ENCODE assay signal across 10 cellular contexts in genomic region chr12:32264995-32265394, GRCh38.
DNase-seq lines count a peak whose midpoint lies in the region; ATAC-seq and TF ChIP-seq lines count a peak whose summit lies in the region.
"Had no signal": no experiment of that assay in that cellular context is flagged by ENCODE, and none has a peak within 500 bp of the region (broad histone marks: within the 10 kb centered on the region; RNA-seq: fewer than 3 reads in every experiment).

No MANE protein-coding gene starts in this region.

- H2BK12ac ChIP-seq in H9 (ENCODE audit: insufficient read length, low read depth, low read length), result no peak overlapping the region

- H3K9me3 ChIP-seq in H9 (ENCODE audit: control insufficient read depth, low read depth, low read length) (no peaks in the 10 kb centered on the region), smooth muscle cell (replicated peaks; ENCODE audit: low read depth) (no peaks in the 10 kb centered on the region)
- H3K9me3 ChIP-seq: heart left ventricle had no signal

- H3K27ac Mint-ChIP-seq in H9, result peak overlapping the region in 2 of 3 experiments; percentile 1 to 56; a peak in 3 of 7 replicates
- H3K27ac Mint-ChIP-seq in glutamatergic neuron (ENCODE audit: unreplicated experiment), result peak overlapping the region; percentile 89

- H3K9me3 Mint-ChIP-seq in H9 (no peaks in the 10 kb centered on the region), glutamatergic neuron (ENCODE audit: unreplicated experiment) (peaks cover 22% of the 10 kb centered on the region)
- no peaks in the 10 kb centered on the region for H3K9me3 Mint-ChIP-seq in activated T-cell treated with anti-CD3 and anti-CD28 coated beads, Interleukin-2, amount 50 U/mL, for 4 hours

- H3K14ac ChIP-seq in H9 (ENCODE audit: insufficient read depth, low read length), result no peak overlapping the region

- no peak overlapping the region for H2BK15ac ChIP-seq in H9 (ENCODE audit: low read depth, low read length)

- H4K20me1 ChIP-seq in H9 (ENCODE audit: control insufficient read depth, insufficient read depth, insufficient read length) (no peaks in the 10 kb centered on the region), smooth muscle cell (ENCODE audit: low read depth) (no peaks in the 10 kb centered on the region)

- H3K4ac ChIP-seq in H9 (ENCODE audit: low read depth, low read length), result no peak overlapping the region

- ATAC-seq in activated T-cell treated with anti-CD3 and anti-CD28 coated beads, Interleukin-2, amount 50 U/mL, for 4 hours, result no peak
- no peak for ATAC-seq in GM19035 (IDR thresholded peaks at IDR 0.05; ENCODE audit: unreplicated experiment)

- H3K4me1 Mint-ChIP-seq in H9 (peaks cover 8 to 17% of the 10 kb centered on the region in 2 experiments), glutamatergic neuron (ENCODE audit: low read depth, unreplicated experiment) (peaks cover 45% of the 10 kb centered on the region)
- peaks cover 2% of the 10 kb centered on the region for H3K4me1 Mint-ChIP-seq in activated T-cell treated with anti-CD3 and anti-CD28 coated beads, Interleukin-2, amount 50 U/mL, for 4 hours (ENCODE audit: low read depth)

- no peak overlapping the region for H3T11ph ChIP-seq in H9 (ENCODE audit: low read length)

- no peaks in the 10 kb centered on the region for H3K27me3 ChIP-seq in GM06990 (replicated peaks; ENCODE audit: control insufficient read depth, insufficient read depth, low read length)
- H3K27me3 ChIP-seq in H9 (ENCODE audit: insufficient read depth, low read length), result no peaks in the 10 kb centered on the region
- no peaks in the 10 kb centered on the region for H3K27me3 ChIP-seq in smooth muscle cell (ENCODE audit: low read depth)
- H3K27me3 ChIP-seq: heart left ventricle had no signal

- H3K79me1 ChIP-seq in H9 (ENCODE audit: insufficient read depth, low read depth, low read length, poor library complexity, severe bottlenecking), result no peaks in the 10 kb centered on the region

- WGBS in H9 (ENCODE audit: extremely low coverage, insufficient read length, low lambda C conversion rate), result no CpG with 5 or more reads among the region's 5 CpGs
- 61% methylated on average over 5 of the region's 5 CpGs for WGBS in smooth muscle cell (ENCODE audit: low lambda C conversion rate)

- no peak overlapping the region for H3K23ac ChIP-seq in H9 (ENCODE audit: insufficient read length, low read depth, low read length)

- H3K56ac ChIP-seq in H9 (ENCODE audit: insufficient read length, low read depth, low read length), result no peak overlapping the region

- no peak overlapping the region for H2BK120ac ChIP-seq in H9 (ENCODE audit: low read depth, low read length, poor library complexity, severe bottlenecking)

- H4K91ac ChIP-seq in H9 (ENCODE audit: insufficient read length, low read depth, low read length), result no peak overlapping the region

- H3K27me3 Mint-ChIP-seq in H9 (ENCODE audit: low read depth), result no peaks in the 10 kb centered on the region
- peaks cover 24% of the 10 kb centered on the region for H3K27me3 Mint-ChIP-seq in glutamatergic neuron (ENCODE audit: unreplicated experiment)
- H3K27me3 Mint-ChIP-seq in activated T-cell treated with anti-CD3 and anti-CD28 coated beads, Interleukin-2, amount 50 U/mL, for 4 hours (ENCODE audit: low read depth), result no peaks in the 10 kb centered on the region

- TF ChIP-seq CTCF in GM06990 (IDR thresholded peaks at IDR 0.05; ENCODE audit: insufficient read depth, low read length, poor library complexity, severe bottlenecking) (no peak), H9 (conservative IDR thresholded peaks at IDR 0.05) (no peak), glutamatergic neuron (IDR thresholded peaks at IDR 0.05; ENCODE audit: partially characterized antibody, unreplicated experiment) (no peak), smooth muscle cell (IDR thresholded peaks at IDR 0.05; ENCODE audit: borderline replicate concordance, insufficient read depth, poor library complexity, severe bottlenecking) (no peak)

- H3K4me1 ChIP-seq in H9 (ENCODE audit: insufficient read depth, low read length) (no peaks in the 10 kb centered on the region; the same call in 1 of the 2 replicates), smooth muscle cell (ENCODE audit: low read depth) (no peaks in the 10 kb centered on the region)

- H3F3A ChIP-seq in smooth muscle cell (ENCODE audit: low read depth), result no peaks in the 10 kb centered on the region

- no peak overlapping the region for H4K5ac ChIP-seq in H9 (ENCODE audit: insufficient read length, low read depth, low read length)

- no peaks in the 10 kb centered on the region for H3K36me3 ChIP-seq in GM06990 (ENCODE audit: control insufficient read depth, insufficient read depth, low read length)
- H3K36me3 ChIP-seq in smooth muscle cell (ENCODE audit: low read depth), result no peaks in the 10 kb centered on the region
- H3K36me3 ChIP-seq: heart left ventricle had no signal

- H3K79me2 ChIP-seq in H9 (ENCODE audit: insufficient read depth, low read length) (no peaks in the 10 kb centered on the region), smooth muscle cell (ENCODE audit: low read depth) (no peaks in the 10 kb centered on the region)

- H4K8ac ChIP-seq in H9 (replicated peaks; ENCODE audit: insufficient read length, low read depth, low read length), result no peak overlapping the region

- H3K36me3 Mint-ChIP-seq in H9 (ENCODE audit: insufficient read depth in 1 of 3, low read depth in 3 of 3) (peaks cover 0 to 6% (median 0%) of the 10 kb centered on the region in 3 experiments; a peak in 3 of 7 replicates), glutamatergic neuron (ENCODE audit: unreplicated experiment) (peaks cover 11% of the 10 kb centered on the region)
- peaks cover 10% of the 10 kb centered on the region for H3K36me3 Mint-ChIP-seq in activated T-cell treated with anti-CD3 and anti-CD28 coated beads, Interleukin-2, amount 50 U/mL, for 4 hours (ENCODE audit: insufficient read depth)

- H3K23me2 ChIP-seq in H9 (ENCODE audit: insufficient read length, low read depth, low read length, poor library complexity, severe bottlenecking), result no peaks in the 10 kb centered on the region

- no peak overlapping the region for H3K4me3 ChIP-seq in GM06990 (replicated peaks; ENCODE audit: low read depth, low read length)
- H3K4me3 ChIP-seq in smooth muscle cell, result no peak overlapping the region
- H3K4me3 ChIP-seq: heart left ventricle had no signal

- no peak overlapping the region for H2BK20ac ChIP-seq in H9 (ENCODE audit: low read depth, low read length, poor library complexity, severe bottlenecking)

- H3K9ac ChIP-seq in H9 (ENCODE audit: extremely low read depth, insufficient read length, low read length), result no peak overlapping the region
- H3K9ac ChIP-seq in smooth muscle cell (ENCODE audit: low read depth), result no peak overlapping the region

- H3K27ac ChIP-seq in H9 (ENCODE audit: insufficient read length, low read depth, low read length), result no peak overlapping the region
- no peak overlapping the region for H3K27ac ChIP-seq in smooth muscle cell (ENCODE audit: low read depth)

- H2AFZ ChIP-seq in H9 (ENCODE audit: low read length), result no peak overlapping the region
- no peak overlapping the region for H2AFZ ChIP-seq in smooth muscle cell (ENCODE audit: low read depth)

- no peak overlapping the region for H2BK5ac ChIP-seq in H9 (ENCODE audit: insufficient read length, low read length)

- no peak overlapping the region for H3K18ac ChIP-seq in H9 (ENCODE audit: insufficient read length, low read depth, low read length)

- H3K4me2 ChIP-seq in H9 (ENCODE audit: insufficient read depth, insufficient read length, low read length) (no peak overlapping the region), smooth muscle cell (no peak overlapping the region)

- DNase-seq in GM06990 (ENCODE audit: extremely low read depth, insufficient read length), result peak; percentile 48
- no peak for DNase-seq in H9
- peak; percentile 80 for DNase-seq in NCI-H1694 treated with DMSO at 0.1 percent for 48 hours (lab: John Stamatoyannopoulos, UW)
- no peak for DNase-seq in glutamatergic neuron
- no peak for DNase-seq in activated T-cell treated with anti-CD3 and anti-CD28 coated beads, Interleukin-2, amount 50 U/mL, for 4 hours
- no peak for DNase-seq in NCI-H187 (lab: John Stamatoyannopoulos, UW)
- no peak for DNase-seq in smooth muscle cell (lab: John Stamatoyannopoulos, UW; ENCODE audit: unreplicated experiment)
- DNase-seq: heart left ventricle, NCI-H1436 had no signal

- H3K4me3 Mint-ChIP-seq in H9 (no peak overlapping the region), glutamatergic neuron (ENCODE audit: unreplicated experiment) (peak overlapping the region; percentile 69)
- no peak overlapping the region for H3K4me3 Mint-ChIP-seq in activated T-cell treated with anti-CD3 and anti-CD28 coated beads, Interleukin-2, amount 50 U/mL, for 4 hours

- H2AK5ac ChIP-seq in H9 (ENCODE audit: insufficient read length, low read length), result no peak overlapping the region

Comparison
In these comparisons a context has a peak if more than half of its experiments do, and no peak if none do; other contexts are left out.
1. DNase-seq: peak in GM06990 (single experiment) and NCI-H1694 treated with DMSO at 0.1 percent for 48 hours (single experiment); none in H9 (single experiment), glutamatergic neuron (single experiment), activated T-cell treated with anti-CD3 and anti-CD28 coated beads, Interleukin-2, amount 50 U/mL, for 4 hours (single experiment), NCI-H187 (0 of 2) and smooth muscle cell (single experiment).